ENCODE assay signal across 8 cellular contexts in the genomic region with DNA sequence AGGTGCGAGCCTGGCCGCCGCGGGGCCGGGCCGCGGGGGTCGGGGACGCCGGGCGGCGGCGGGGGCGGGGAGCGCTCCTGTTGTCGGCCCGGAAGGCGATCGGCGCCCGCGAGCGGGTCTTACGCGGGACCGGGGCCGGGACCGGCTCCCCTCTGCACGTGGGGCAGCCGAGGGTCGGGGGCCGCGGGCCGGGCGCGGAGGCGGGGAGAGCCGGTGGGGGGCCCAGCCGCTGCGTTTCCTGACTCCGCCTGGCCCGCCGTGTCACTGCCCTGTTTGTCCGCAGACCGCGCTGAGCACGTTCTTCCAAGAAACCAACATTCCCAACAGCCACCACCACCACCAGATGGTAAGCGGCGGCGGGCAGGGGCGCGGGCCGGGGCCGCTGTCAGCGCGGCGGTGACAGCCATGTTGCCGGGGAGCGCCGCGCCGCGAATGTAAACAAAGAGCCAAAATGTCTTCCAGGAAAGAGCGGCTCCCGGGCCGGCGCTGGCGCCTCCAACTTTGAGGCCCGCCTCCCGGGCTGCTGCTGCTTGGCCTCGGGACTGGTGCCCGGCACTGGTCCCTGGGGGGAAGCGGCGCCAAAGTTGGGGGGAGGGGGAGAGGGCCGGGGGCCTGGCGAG. TPM values are rescaled to one million over a fixed set of nuclear protein-coding genes. Genes with fewer than 3 reads are reported as not detected.
DNase-seq lines count a peak whose midpoint lies in the region; ATAC-seq and TF ChIP-seq lines count a peak whose summit lies in the region.

No MANE protein-coding gene starts in this region.

- no CpG with 5 or more reads among the region's 76 CpGs for WGBS in suprapubic skin

- H3K27ac Mint-ChIP-seq in Calu3 (ENCODE audit: unreplicated experiment) (peak overlapping the region; percentile 72), IgD-negative memory B cell (peak overlapping the region; percentile 95 to 99 (median 97))

- intact Hi-C loops in Calu3 (cut with micrococcal nuclease; ENCODE audit: unreplicated experiment), result no loop called here

- H3K4me3 ChIP-seq in duodenal mucosa (ENCODE audit: low read depth in 1 of 2, low read length in 2 of 2) (peak overlapping the region; percentile 87 to 92), suprapubic skin (peak overlapping the region; percentile 88)

- H3K36me3 ChIP-seq in duodenal mucosa (ENCODE audit: control insufficient read depth in 1 of 2, insufficient read depth in 2 of 2, low read length in 2 of 2) (peaks cover 11 to 21% of the 10 kb centered on the region in 2 donors), suprapubic skin (peaks cover 11% of the 10 kb centered on the region)

- CTCF ChIA-PET in Calu3 (lab: Charles Lee), result interaction anchor here (0.6 to 1.8 kb wide), 2 partner anchors 14 to 156 kb away, joined by 5 to 11 read pairs; no protein-coding TSS in a partner anchor

- ATAC-seq in HG03439 (IDR thresholded peaks at IDR 0.05; ENCODE audit: unreplicated experiment), result no peak
- no peak for ATAC-seq in HG02678 (IDR thresholded peaks at IDR 0.05; ENCODE audit: unreplicated experiment)

- no peaks in the 10 kb centered on the region for H3K27me3 Mint-ChIP-seq in Calu3 (ENCODE audit: unreplicated experiment)
- H3K27me3 Mint-ChIP-seq in IgD-negative memory B cell, result no peaks in the 10 kb centered on the region

- H3K9ac ChIP-seq in duodenal mucosa (ENCODE audit: low read depth in 1 of 2, low read length in 2 of 2), result peak overlapping the region; percentile 91 to 93

- H3K4me3 Mint-ChIP-seq in Calu3 (ENCODE audit: low read depth, unreplicated experiment) (peak overlapping the region; percentile 90), IgD-negative memory B cell (peak overlapping the region; percentile 87 to 96 (median 92))

- H3K27me3 ChIP-seq in duodenal mucosa (ENCODE audit: control insufficient read depth in 1 of 2, insufficient read depth in 2 of 2, low read length in 2 of 2) (no peaks in the 10 kb centered on the region), suprapubic skin (no peaks in the 10 kb centered on the region)

- BruUV-seq in Calu3 (replicated peaks; lab: Mats Ljungman, UMichigan), result no TSS peak

- peaks cover 63 to 77% of the 10 kb centered on the region in 2 donors for H3K4me1 ChIP-seq in duodenal mucosa (ENCODE audit: control insufficient read depth in 1 of 2, insufficient read depth in 2 of 2, low read length in 2 of 2)
- H3K4me1 ChIP-seq in suprapubic skin, result peaks cover 73% of the 10 kb centered on the region

- H3K4me1 Mint-ChIP-seq in Calu3 (ENCODE audit: low read depth, unreplicated experiment), result peaks cover 47% of the 10 kb centered on the region
- peaks cover 50 to 60% (median 56%) of the 10 kb centered on the region in 3 donors for H3K4me1 Mint-ChIP-seq in IgD-negative memory B cell

- DNase-seq in Calu3 (peak; percentile 64), lung microvascular endothelial cell (ENCODE audit: low read depth in 2 of 2) (peak; percentile 52 to 61), suprapubic skin (ENCODE audit: low spot score in 2 of 2) (peak in 1 of 2 donors; percentile 81)
- peak; percentile 69 for DNase-seq in activated CD4-positive, CD25-positive, alpha-beta regulatory T cell treated with anti-CD3 and anti-CD28 coated beads, Interleukin-2, amount 50 U/mL, for 72 hours

- no peaks in the 10 kb centered on the region for H3K9me3 Mint-ChIP-seq in Calu3 (ENCODE audit: low read depth, unreplicated experiment)
- H3K9me3 Mint-ChIP-seq in IgD-negative memory B cell, result no peaks in the 10 kb centered on the region

- TF ChIP-seq POLR2A in suprapubic skin (IDR thresholded peaks at IDR 0.05), result no peak

- no peak for TF ChIP-seq EP300 in suprapubic skin (IDR thresholded peaks at IDR 0.05)

- H3K9me3 ChIP-seq in duodenal mucosa (ENCODE audit: control insufficient read depth in 1 of 2, low read length in 2 of 2), result no peaks in the 10 kb centered on the region
- no peaks in the 10 kb centered on the region for H3K9me3 ChIP-seq in suprapubic skin

- H3K27ac ChIP-seq in duodenal mucosa (ENCODE audit: low read depth, low read length), result peak overlapping the region; percentile 86
- H3K27ac ChIP-seq in suprapubic skin, result peak overlapping the region; percentile 98

- peaks cover 75% of the 10 kb centered on the region for H3K36me3 Mint-ChIP-seq in Calu3 (ENCODE audit: insufficient read depth, unreplicated experiment)
- H3K36me3 Mint-ChIP-seq in IgD-negative memory B cell, result no peaks in the 10 kb centered on the region

- no peak for TF ChIP-seq CTCF in Calu3 (IDR thresholded peaks at IDR 0.05; ENCODE audit: unreplicated experiment)
- TF ChIP-seq CTCF in suprapubic skin (IDR thresholded peaks at IDR 0.05), result no peak

RNA-seq across cellular contexts. Expression of a gene that starts 0.6 kb away (rescaled TPM):
- total RNA-seq in Calu3 (2022) (74.3 and 87.9 TPM in 2 replicates), lung microvascular endothelial cell (6.3 and 8.3 TPM in 2 replicates), suprapubic skin (10 to 100 TPM; 24.8 to 42.7 (median 35.6) TPM)
- polyA plus RNA-seq in IgD-negative memory B cell, result 4.3 TPM

RNA-seq across cellular contexts. Expression of a gene that starts 25.4 kb away (rescaled TPM):
- total RNA-seq in Calu3 (2022) (15.3 and 17.6 TPM in 2 replicates), lung microvascular endothelial cell (0.20 and 0.22 TPM in 2 replicates), suprapubic skin (1 to 10 TPM in 3 of 4 donors, under 1 TPM in 1; 0.85 to 3.4 (median 1.3) TPM)
- polyA plus RNA-seq in IgD-negative memory B cell, result 0.43 TPM

RNA-seq across cellular contexts. Expression of a gene that starts 42.3 kb away (rescaled TPM):
- total RNA-seq in Calu3 (2022) (3.0 and 3.9 TPM in 2 replicates), lung microvascular endothelial cell (5.2 and 12.1 TPM in 2 replicates), suprapubic skin (1 to 10 TPM; 2.3 to 3.1 (median 2.7) TPM)
- polyA plus RNA-seq in IgD-negative memory B cell, result 0.14 TPM
